In genomic region chr9:2634818-2635217, GRCh38 we compare ENCODE assay signal across 10 cellular contexts.
"Had no signal": no experiment of that assay in that cellular context is flagged by ENCODE, and none has a peak within 500 bp of the region (broad histone marks: within the 10 kb centered on the region; RNA-seq: fewer than 3 reads in every experiment).

No MANE protein-coding gene starts in this region.

- H3K9me3 Mint-ChIP-seq: activated naive CD4-positive, alpha-beta T cell treated with anti-CD3 and anti-CD28 coated beads, Interleukin-2, amount 10 ng/mL, durations not matched to agents 7 days and 5 days; activated T-helper 17 cell treated with anti-CD3 and anti-CD28 coated beads, Interleukin-2, amount 50 U/mL, for 72 hours; brain had no signal

- H3K4me1 ChIP-seq: transverse colon had no signal

- H3K4me3 ChIP-seq: lower lobe of right lung, smooth muscle cell, transverse colon had no signal

- H3K27ac Mint-ChIP-seq: activated CD4-positive, alpha-beta T cell treated with anti-CD3 and anti-CD28 coated beads for 36 hours; activated CD8-positive, alpha-beta T cell treated with anti-CD3 and anti-CD28 coated beads, Interleukin-2, amount 10 ng/mL, durations not matched to agents 7 days and 5 days; activated naive CD4-positive, alpha-beta T cell treated with anti-CD3 and anti-CD28 coated beads, Interleukin-2, amount 10 ng/mL, durations not matched to agents 7 days and 5 days; activated T-helper 17 cell treated with anti-CD3 and anti-CD28 coated beads, Interleukin-2, amount 50 U/mL, for 72 hours had no signal

- H3K9me3 ChIP-seq: lower lobe of right lung, transverse colon had no signal

- H3K36me3 Mint-ChIP-seq: activated naive CD4-positive, alpha-beta T cell treated with anti-CD3 and anti-CD28 coated beads, Interleukin-2, amount 10 ng/mL, durations not matched to agents 7 days and 5 days had no signal

- H3K27me3 Mint-ChIP-seq: activated naive CD4-positive, alpha-beta T cell treated with anti-CD3 and anti-CD28 coated beads, Interleukin-2, amount 10 ng/mL, durations not matched to agents 7 days and 5 days; activated T-helper 17 cell treated with anti-CD3 and anti-CD28 coated beads, Interleukin-2, amount 50 U/mL, for 72 hours; brain had no signal

- H3K36me3 ChIP-seq: lower lobe of right lung, transverse colon had no signal

- H3K27ac ChIP-seq: lower lobe of right lung, transverse colon had no signal

- H3K4me3 Mint-ChIP-seq: activated CD4-positive, alpha-beta T cell treated with anti-CD3 and anti-CD28 coated beads for 36 hours; activated CD8-positive, alpha-beta T cell treated with anti-CD3 and anti-CD28 coated beads, Interleukin-2, amount 10 ng/mL, durations not matched to agents 7 days and 5 days; activated naive CD4-positive, alpha-beta T cell treated with anti-CD3 and anti-CD28 coated beads, Interleukin-2, amount 10 ng/mL, durations not matched to agents 7 days and 5 days; activated T-helper 17 cell treated with anti-CD3 and anti-CD28 coated beads, Interleukin-2, amount 50 U/mL, for 72 hours had no signal

- H3K27me3 ChIP-seq: transverse colon had no signal

- DNase-seq: activated CD4-positive, alpha-beta T cell treated with anti-CD3 and anti-CD28 coated beads for 36 hours; activated CD8-positive, alpha-beta T cell treated with anti-CD3 and anti-CD28 coated beads, Interleukin-2, amount 10 ng/mL, durations not matched to agents 7 days and 5 days; activated naive CD4-positive, alpha-beta T cell treated with anti-CD3 and anti-CD28 coated beads, Interleukin-2, amount 10 ng/mL, durations not matched to agents 7 days and 5 days; foreskin melanocyte; lower lobe of right lung; T-helper 9 cell; transverse colon had no signal

- H3K4me2 ChIP-seq: smooth muscle cell had no signal
